ENCODE assay signal across 22 cellular contexts in genomic region chr5:17058438-17058837, GRCh38.
A peak's percentile ranks its signal among the peaks of the same experiment; 100 is the strongest.
DNase-seq lines count a peak whose midpoint lies in the region; ATAC-seq, FAIRE-seq and TF ChIP-seq lines count a peak whose summit lies in the region.
"Had no signal": no experiment of that assay in that cellular context is flagged by ENCODE, and none has a peak within 500 bp of the region (broad histone marks: within the 10 kb centered on the region; RNA-seq: fewer than 3 reads in every experiment).

No MANE protein-coding gene starts in this region.

- H3K36me3 ChIP-seq in endothelial cell of umbilical vein (ENCODE audit: control insufficient read depth in 2 of 2, extremely low read depth in 1 of 2, insufficient read depth in 2 of 2, low read length in 2 of 2) = no peaks in the 10 kb centered on the region
- H3K36me3 ChIP-seq: HAP-1, SJCRH30 had no signal

- H3K4me2 ChIP-seq in endothelial cell of umbilical vein (ENCODE audit: insufficient read depth, low read length) = no peak overlapping the region
- H3K4me2 ChIP-seq: GM23338 had no signal

- H3K4me1 Mint-ChIP-seq in HFFc6 (ENCODE audit: low read depth) (peaks cover 33% of the 10 kb centered on the region), endothelial cell (ENCODE audit: unreplicated experiment) (peaks cover 7% of the 10 kb centered on the region)
- H3K4me1 Mint-ChIP-seq: T-helper 17 cell had no signal

- H3K27me3 ChIP-seq in endothelial cell of umbilical vein (ENCODE audit: control insufficient read depth in 2 of 2, insufficient read depth in 2 of 2, low read length in 2 of 2) = no peaks in the 10 kb centered on the region
- H3K27me3 ChIP-seq: SJCRH30 had no signal

- BruUV-seq in endothelial cell of umbilical vein (replicated peaks; lab: Mats Ljungman, UMichigan) = no TSS peak

- H3K9me3 Mint-ChIP-seq in HFFc6 (peaks cover 6% of the 10 kb centered on the region), endothelial cell (ENCODE audit: unreplicated experiment) (peaks cover 4% of the 10 kb centered on the region)

- H3K27ac Mint-ChIP-seq in HFFc6 (peak overlapping the region; percentile 17; the same call in 1 of the 2 replicates), endothelial cell (ENCODE audit: unreplicated experiment) (no peak overlapping the region)
- H3K27ac Mint-ChIP-seq: GM23338, T-helper 17 cell had no signal

- POLR2A ChIA-PET in endothelial cell of umbilical vein (lab: Charles Lee) = no interaction called here

- TF ChIP-seq CTCF in HFFc6 (IDR thresholded peaks at IDR 0.05) = no peak
- TF ChIP-seq CTCF in endothelial cell of umbilical vein (IDR thresholded peaks at IDR 0.05; ENCODE audit: extremely low read depth in 1 of 2, insufficient read depth in 1 of 2, low read depth in 1 of 2, low read length in 2 of 2) = no peak
- no peak for TF ChIP-seq CTCF in endothelial cell (IDR thresholded peaks at IDR 0.05; ENCODE audit: unreplicated experiment)

- no peak overlapping the region for H2AFZ ChIP-seq in endothelial cell of umbilical vein (ENCODE audit: low read depth, low read length)
- H2AFZ ChIP-seq: GM23338 had no signal

- H3K4me1 ChIP-seq in endothelial cell of umbilical vein (ENCODE audit: control insufficient read depth, extremely low read depth, insufficient read depth, low read length) = peaks cover 7% of the 10 kb centered on the region
- H3K4me1 ChIP-seq: SJCRH30 had no signal

- no peaks in the 10 kb centered on the region for H4K20me1 ChIP-seq in endothelial cell of umbilical vein (replicated peaks; ENCODE audit: control insufficient read depth, extremely low read depth, insufficient read depth, low read length)

- peak; percentile 4 for DNase-seq in HFFc6
- peak; percentile 15 for DNase-seq in NCI-H460 (ENCODE audit: extremely low read depth, low read depth)
- no peak for DNase-seq in endothelial cell of umbilical vein (ENCODE audit: low read depth, low spot score)
- DNase-seq in RKO (ENCODE audit: low spot score) = no peak
- no peak for DNase-seq in NCI-H187 treated with DMSO at 0.1 percent for 48 hours (lab: John Stamatoyannopoulos, UW)
- DNase-seq in endothelial cell (ENCODE audit: low spot score) = no peak
- DNase-seq: DMS53, KG1, NCI-H1092 treated with DMSO at 0.1 percent for 48 hours, NCI-H1436 treated with DMSO at 0.1 percent for 48 hours, NCI-H1930, NCI-H2107, NCI-H524 treated with DMSO at 0.1 percent for 48 hours, NCI-H82, SJCRH30, T-helper 17 cell had no signal

- no peaks in the 10 kb centered on the region for H3K9me1 ChIP-seq in endothelial cell of umbilical vein (replicated peaks; ENCODE audit: control insufficient read depth, extremely low read depth, insufficient read depth, low read length)

- H3K27me3 Mint-ChIP-seq in HFFc6 (ENCODE audit: insufficient read depth) (peaks cover 2% of the 10 kb centered on the region; the same call in 1 of the 2 replicates), endothelial cell (ENCODE audit: unreplicated experiment) (peaks cover 4% of the 10 kb centered on the region)
- H3K27me3 Mint-ChIP-seq: T-helper 17 cell had no signal

- no peak for ATAC-seq in GM21390 (IDR thresholded peaks at IDR 0.05; ENCODE audit: unreplicated experiment)
- ATAC-seq: GM12878, GM23338, SK-N-SH treated with all-trans-retinoic acid at 6 μM for 48 hours, T-helper 17 cell had no signal

- H3K4me3 ChIP-seq in endothelial cell of umbilical vein (replicated peaks in 1 of 3; ENCODE audit: insufficient read depth in 1 of 3, low read depth in 1 of 3, low read length in 3 of 3) = no peak overlapping the region
- H3K4me3 ChIP-seq: GM12878, GM23338, HAP-1, SJCRH30 had no signal

- no peaks in the 10 kb centered on the region for H3K79me2 ChIP-seq in endothelial cell of umbilical vein (ENCODE audit: control insufficient read depth, insufficient read depth, low read length)

- H3K4me3 Mint-ChIP-seq in HFFc6 (no peak overlapping the region), endothelial cell (ENCODE audit: unreplicated experiment) (no peak overlapping the region)
- H3K4me3 Mint-ChIP-seq: GM23338, T-helper 17 cell had no signal

- CTCF ChIA-PET in endothelial cell of umbilical vein (lab: Charles Lee) = interaction anchor here (1.3 to 3.2 kb wide), 4 partner anchors 8 to 132 kb away, joined by 3 to 20 read pairs (median 8); no protein-coding TSS in a partner anchor

- TF ChIP-seq POLR2A in endothelial cell of umbilical vein (IDR thresholded peaks at IDR 0.05; ENCODE audit: low read depth, low read length) = no peak

- peak; percentile 12 for FAIRE-seq in endothelial cell of umbilical vein (lab: Jason Lieb, UNC)
- FAIRE-seq: G401.6, GM12878 had no signal

- H3K9ac ChIP-seq in endothelial cell of umbilical vein (replicated peaks; ENCODE audit: extremely low read depth, insufficient read depth, low read length) = no peak overlapping the region

- dilution Hi-C loops in endothelial cell of umbilical vein (cut with MboI; ENCODE audit: extremely low pct_ligation_motif_present, low sequenced_read_pairs) = no loop called here

- no peaks in the 10 kb centered on the region for H3K9me3 ChIP-seq in endothelial cell of umbilical vein (replicated peaks; ENCODE audit: control insufficient read depth, insufficient read depth, low read length)
- H3K9me3 ChIP-seq: HAP-1, SJCRH30 had no signal

- H3K36me3 Mint-ChIP-seq in HFFc6 (ENCODE audit: low read depth) (no peaks in the 10 kb centered on the region), endothelial cell (ENCODE audit: low read depth, unreplicated experiment) (no peaks in the 10 kb centered on the region)

- no peak overlapping the region for H3K27ac ChIP-seq in endothelial cell of umbilical vein (ENCODE audit: insufficient read depth, low read depth, low read length)
- H3K27ac ChIP-seq: SJCRH30 had no signal

- intact Hi-C loops in endothelial cell of umbilical vein (cut with micrococcal nuclease) = no loop called here

TF ChIP-seq in endothelial cell of umbilical vein, 7 proteins besides CTCF, POLR2A, EP300 and RAD21:
- TF ChIP-seq JUN (IDR thresholded peaks at IDR 0.05; ENCODE audit: borderline replicate concordance, insufficient read depth, insufficient read length, low read depth) = no peak
- no peak for TF ChIP-seq GATA2 (IDR thresholded peaks at IDR 0.05; ENCODE audit: insufficient read depth, insufficient read length, low read depth, low read length)
- no peak for TF ChIP-seq MYC (IDR thresholded peaks at IDR 0.05; ENCODE audit: low read depth, low read length)
- no peak for TF ChIP-seq FOS (IDR thresholded peaks at IDR 0.05; ENCODE audit: borderline replicate concordance, insufficient read depth, low read length)
- TF ChIP-seq EZH2 (IDR thresholded peaks at IDR 0.05; ENCODE audit: borderline replicate concordance, low read depth, low read length, severe bottlenecking) = no peak
- TF ChIP-seq POLR2AphosphoS5 (IDR thresholded peaks at IDR 0.05; ENCODE audit: insufficient read depth, low read depth, low read length) = no peak
- no peak for TF ChIP-seq MAX (IDR thresholded peaks at IDR 0.05; ENCODE audit: insufficient read depth, insufficient read length)

Comparison
In these comparisons a context has a peak if more than half of its experiments do, and no peak if none do; other contexts are left out.
1. DNase-seq: peak in HFFc6 (single experiment) and NCI-H460 (single experiment); none in endothelial cell of umbilical vein (single experiment), RKO (single experiment), NCI-H187 treated with DMSO at 0.1 percent for 48 hours (single experiment) and endothelial cell (single experiment).